In genomic region chr3:171962137-171962720, GRCh38 we compare ENCODE assay signal across 1 cellular context.
TF ChIP-seq lines count a peak whose summit lies in the region.

No MANE protein-coding gene starts in this region.

TF ChIP-seq in K562, 482 proteins besides CTCF, POLR2A, EP300 and RAD21 (continued from another document):
- TF ChIP-seq MGA (IDR thresholded peaks at IDR 0.05), result peak; percentile 44; the same call in 1 of the 2 replicates
- no peak for TF ChIP-seq POU5F1 (IDR thresholded peaks at IDR 0.05; ENCODE audit: borderline replicate concordance, low read depth, low read length, partially characterized antibody)
- no peak for TF ChIP-seq ZNF232 (CRISPR knock-in tag; IDR thresholded peaks at IDR 0.05)
- TF ChIP-seq, protein P1, sequence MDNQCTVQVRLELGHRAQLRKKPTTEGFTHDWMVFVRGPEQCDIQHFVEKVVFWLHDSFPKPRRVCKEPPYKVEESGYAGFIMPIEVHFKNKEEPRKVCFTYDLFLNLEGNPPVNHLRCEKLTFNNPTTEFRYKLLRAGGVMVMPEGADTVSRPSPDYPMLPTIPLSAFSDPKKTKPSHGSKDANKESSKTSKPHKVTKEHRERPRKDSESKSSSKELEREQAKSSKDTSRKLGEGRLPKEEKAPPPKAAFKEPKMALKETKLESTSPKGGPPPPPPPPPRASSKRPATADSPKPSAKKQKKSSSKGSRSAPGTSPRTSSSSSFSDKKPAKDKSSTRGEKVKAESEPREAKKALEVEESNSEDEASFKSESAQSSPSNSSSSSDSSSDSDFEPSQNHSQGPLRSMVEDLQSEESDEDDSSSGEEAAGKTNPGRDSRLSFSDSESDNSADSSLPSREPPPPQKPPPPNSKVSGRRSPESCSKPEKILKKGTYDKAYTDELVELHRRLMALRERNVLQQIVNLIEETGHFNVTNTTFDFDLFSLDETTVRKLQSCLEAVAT (IDR thresholded peaks at IDR 0.05), result no peak
- no peak for TF ChIP-seq ZNF644 (tag; IDR thresholded peaks at IDR 0.05; ENCODE audit: low read depth)
- TF ChIP-seq MAFF (IDR thresholded peaks at IDR 0.05; ENCODE audit: low read length), result peak; percentile 21; the same call in 1 of the 2 replicates
- no peak for TF ChIP-seq BRD9 (IDR thresholded peaks at IDR 0.05; ENCODE audit: low read depth, partially characterized antibody)
- 0 out of 2 replicates have a peak, but pooled peaks have one; percentile 30 for TF ChIP-seq DPF2 (IDR thresholded peaks at IDR 0.05)
TF ChIP-seq in K562: peak in this region for 19.
